Comparison of ENCODE assay signal across 9 cellular contexts in genomic region chr2:240818543-240819403, GRCh38. TPM values are rescaled to one million over a fixed set of nuclear protein-coding genes. Genes with fewer than 3 reads are reported as not detected.
DNase-seq lines count a peak whose midpoint lies in the region; FAIRE-seq and TF ChIP-seq lines count a peak whose summit lies in the region.
"Had no signal": no experiment of that assay in that cellular context is flagged by ENCODE, and none has a peak within 500 bp of the region (broad histone marks: within the 10 kb centered on the region; RNA-seq: fewer than 3 reads in every experiment).

No MANE protein-coding gene starts in this region.

- H3K36me3 ChIP-seq in endothelial cell of umbilical vein (ENCODE audit: control insufficient read depth in 2 of 2, extremely low read depth in 1 of 2, insufficient read depth in 2 of 2, low read length in 2 of 2): no peaks in the 10 kb centered on the region
- H3K36me3 ChIP-seq in neuronal stem cell (replicated peaks in 1 of 2; ENCODE audit: control insufficient read depth in 2 of 2, insufficient read depth in 2 of 2, low read length in 2 of 2): peaks cover 0 to 9% of the 10 kb centered on the region in 2 donors
- no peaks in the 10 kb centered on the region for H3K36me3 ChIP-seq in uterus

- H3K23ac ChIP-seq in neuronal stem cell (ENCODE audit: low read depth, low read length, poor library complexity): peak overlapping the region; percentile 8

- CTCF ChIA-PET in endothelial cell of umbilical vein (lab: Charles Lee): interaction anchor here (0.7 kb wide), 1 partner anchor 305 kb away, joined by 3 read pairs; no protein-coding TSS in a partner anchor

- H2AK5ac ChIP-seq in neuronal stem cell (ENCODE audit: low read depth, low read length): peak overlapping the region; percentile 91

- H3K79me2 ChIP-seq in endothelial cell of umbilical vein (ENCODE audit: control insufficient read depth, insufficient read depth, low read length): no peaks in the 10 kb centered on the region

- peak overlapping the region; percentile 56 for H4K91ac ChIP-seq in neuronal stem cell (ENCODE audit: low read depth, low read length, poor library complexity)

- H3K4me1 ChIP-seq in endothelial cell of umbilical vein (ENCODE audit: control insufficient read depth, extremely low read depth, insufficient read depth, low read length) (no peaks in the 10 kb centered on the region), neuronal stem cell (ENCODE audit: control insufficient read depth in 2 of 2, insufficient read depth in 1 of 2, low read depth in 1 of 2, low read length in 2 of 2) (peaks cover 8% of the 10 kb centered on the region in 2 donors), uterus (peaks cover 0 to 19% of the 10 kb centered on the region in 2 donors)
- H3K4me1 ChIP-seq: foreskin keratinocyte had no signal

- H2BK120ac ChIP-seq in neuronal stem cell (ENCODE audit: low read depth, low read length): peak overlapping the region; percentile 14

- H3K9ac ChIP-seq in endothelial cell of umbilical vein (replicated peaks; ENCODE audit: extremely low read depth, insufficient read depth, low read length) (no peak overlapping the region), neuronal stem cell (ENCODE audit: low read depth, low read length, poor library complexity) (peak overlapping the region; percentile 89)

- WGBS in neuronal stem cell (ENCODE audit: extremely low coverage in 2 of 2, insufficient read length in 2 of 2, insufficient replicate concordance in 1 of 2), 2 donors: no CpG with 5 or more reads among the region's 71 CpGs

- no peaks in the 10 kb centered on the region for H3K9me1 ChIP-seq in endothelial cell of umbilical vein (replicated peaks; ENCODE audit: control insufficient read depth, extremely low read depth, insufficient read depth, low read length)

- DNase-seq in COLO668 (lab: John Stamatoyannopoulos, UW; ENCODE audit: unreplicated experiment): peak; percentile 80
- DNase-seq in NCI-H2196 (lab: John Stamatoyannopoulos, UW; ENCODE audit: unreplicated experiment): peak; percentile 61
- no peak for DNase-seq in endothelial cell of umbilical vein (ENCODE audit: low read depth, low spot score)
- peak; percentile 44 for DNase-seq in neuronal stem cell (ENCODE audit: low spot score)
- no peak for DNase-seq in cortex of kidney (lab: John Stamatoyannopoulos, UW)
- DNase-seq in activated CD4-positive, alpha-beta T cell treated with anti-CD3 and anti-CD28 coated beads, Interleukin-2, amount 50 U/mL, for 1 hour: no peak
- DNase-seq in NCI-H1048 (lab: John Stamatoyannopoulos, UW): no peak
- no peak for DNase-seq in uterus
- DNase-seq: foreskin keratinocyte had no signal

- H3K27me3 ChIP-seq in endothelial cell of umbilical vein (ENCODE audit: control insufficient read depth in 2 of 2, insufficient read depth in 2 of 2, low read length in 2 of 2) (peaks cover 36 to 47% of the 10 kb centered on the region in 2 experiments), neuronal stem cell (ENCODE audit: control insufficient read depth in 3 of 3, insufficient read depth in 3 of 3, low read depth in 1 of 3, low read length in 3 of 3) (peaks cover 0 to 17% (median 3%) of the 10 kb centered on the region in 3 experiments), uterus (peaks cover 11 to 15% of the 10 kb centered on the region in 2 donors)

- H3K27ac ChIP-seq in endothelial cell of umbilical vein (ENCODE audit: insufficient read depth, low read depth, low read length) (no peak overlapping the region), neuronal stem cell (replicated peaks; ENCODE audit: low read length) (no peak overlapping the region), uterus (no peak overlapping the region)
- H3K27ac ChIP-seq: foreskin keratinocyte had no signal

- H3K4ac ChIP-seq in neuronal stem cell (ENCODE audit: low read length): no peak overlapping the region

- peak overlapping the region; percentile 40 for H2BK15ac ChIP-seq in neuronal stem cell (ENCODE audit: low read length)

- no peak overlapping the region for H3K4me2 ChIP-seq in endothelial cell of umbilical vein (ENCODE audit: insufficient read depth, low read length)
- H3K4me2 ChIP-seq in neuronal stem cell (ENCODE audit: insufficient read depth, low read length, poor library complexity, severe bottlenecking): peak overlapping the region; percentile 94

- intact Hi-C loops in endothelial cell of umbilical vein (cut with micrococcal nuclease) (no loop called here), uterus (cut with DNase I; ENCODE audit: low total_unique reads) (no loop called here)

- no peak overlapping the region for H2BK5ac ChIP-seq in neuronal stem cell (ENCODE audit: low read length)

- no peak for TF ChIP-seq CTCF in endothelial cell of umbilical vein (IDR thresholded peaks at IDR 0.05; ENCODE audit: extremely low read depth in 1 of 2, insufficient read depth in 1 of 2, low read depth in 1 of 2, low read length in 2 of 2)
- no peak for TF ChIP-seq CTCF in uterus (IDR thresholded peaks at IDR 0.05)

- H3K4me3 ChIP-seq in endothelial cell of umbilical vein (replicated peaks in 1 of 3; ENCODE audit: insufficient read depth in 1 of 3, low read depth in 1 of 3, low read length in 3 of 3) (no peak overlapping the region), neuronal stem cell (ENCODE audit: low read length in 2 of 2) (peak overlapping the region; percentile 76 to 95), uterus (no peak overlapping the region)

- H3K9me3 ChIP-seq in endothelial cell of umbilical vein (replicated peaks; ENCODE audit: control insufficient read depth, insufficient read depth, low read length) (no peaks in the 10 kb centered on the region), neuronal stem cell (replicated peaks in 1 of 2; ENCODE audit: control insufficient read depth in 2 of 2, insufficient read depth in 1 of 2, low read depth in 1 of 2, low read length in 2 of 2) (peaks cover 10 to 19% of the 10 kb centered on the region in 2 donors), uterus (no peaks in the 10 kb centered on the region)

- peak overlapping the region; percentile 97 for H3K18ac ChIP-seq in neuronal stem cell (ENCODE audit: low read length)

- H2BK12ac ChIP-seq in neuronal stem cell (ENCODE audit: low read length): peak overlapping the region; percentile 47

- dilution Hi-C loops in endothelial cell of umbilical vein (cut with MboI; ENCODE audit: extremely low pct_ligation_motif_present, low sequenced_read_pairs): no loop called here

- POLR2A ChIA-PET in endothelial cell of umbilical vein (lab: Charles Lee): no interaction called here

- H3K14ac ChIP-seq in neuronal stem cell (ENCODE audit: low read length): peak overlapping the region; percentile 65

- H2AFZ ChIP-seq in endothelial cell of umbilical vein (ENCODE audit: low read depth, low read length) (no peak overlapping the region), neuronal stem cell (ENCODE audit: low read length) (peak overlapping the region; percentile 97)

- no peaks in the 10 kb centered on the region for H4K20me1 ChIP-seq in endothelial cell of umbilical vein (replicated peaks; ENCODE audit: control insufficient read depth, extremely low read depth, insufficient read depth, low read length)

- no peak for FAIRE-seq in endothelial cell of umbilical vein (lab: Jason Lieb, UNC)

- TF ChIP-seq POLR2A in endothelial cell of umbilical vein (IDR thresholded peaks at IDR 0.05; ENCODE audit: low read depth, low read length) (no peak), uterus (IDR thresholded peaks at IDR 0.05) (no peak)

- H4K8ac ChIP-seq in neuronal stem cell (ENCODE audit: low read depth, low read length): no peak overlapping the region

- peaks cover 32% of the 10 kb centered on the region for H3K79me1 ChIP-seq in neuronal stem cell (ENCODE audit: low read depth, low read length)

- no TSS peak for BruUV-seq in endothelial cell of umbilical vein (replicated peaks; lab: Mats Ljungman, UMichigan)

TF ChIP-seq in endothelial cell of umbilical vein, 7 proteins besides CTCF, POLR2A, EP300 and RAD21:
- TF ChIP-seq EZH2 (IDR thresholded peaks at IDR 0.05; ENCODE audit: borderline replicate concordance, low read depth, low read length, severe bottlenecking) (peak; percentile 56), MYC (IDR thresholded peaks at IDR 0.05; ENCODE audit: low read depth, low read length) (no peak)

RNA-seq across cellular contexts. Expression of gene KIF1A, which starts 1.2 kb away (rescaled TPM):
- 0.64 TPM in 1 of 2 replicates, not detected in the other for total RNA-seq in endothelial cell of umbilical vein
- 0.02 and 0.11 TPM in 2 replicates for polyA plus RNA-seq in endothelial cell of umbilical vein
- polyA plus RNA-seq in endothelial cell of umbilical vein (2011; cell fraction: cytosol; rRNA removed): 0.03 and 0.11 TPM in 2 replicates
- polyA plus RNA-seq in endothelial cell of umbilical vein (2011; cell fraction: nucleus; rRNA removed): 0.21 and 0.35 TPM in 2 replicates
- 0.08 and 0.22 TPM in 2 replicates for polyA plus RNA-seq in endothelial cell of umbilical vein (2012)
- not detected in 2 replicates for polyA minus RNA-seq in endothelial cell of umbilical vein
- polyA minus RNA-seq in endothelial cell of umbilical vein (2011; cell fraction: cytosol; rRNA and poly(A)+ RNA removed): not detected
- not detected in 2 replicates for polyA minus RNA-seq in endothelial cell of umbilical vein (2011; cell fraction: nucleus; rRNA and poly(A)+ RNA removed)
- polyA plus RNA-seq in neuronal stem cell (2013, experiment 1 of 2): 32.5 TPM
- 33.9 TPM for polyA plus RNA-seq in neuronal stem cell (2013, experiment 2 of 2)
- 10 to 100 TPM in 1 of 4 donors, under 1 TPM in 1, not detected in 2; 0.37 to 12.9 TPM for total RNA-seq in uterus
- total RNA-seq: foreskin keratinocyte had no signal
- polyA plus RNA-seq: foreskin keratinocyte had no signal

RNA-seq across cellular contexts. Expression of gene AGXT, which starts 49.9 kb away (rescaled TPM):
- total RNA-seq in endothelial cell of umbilical vein: not detected in 2 replicates
- not detected in 2 replicates for polyA plus RNA-seq in endothelial cell of umbilical vein
- not detected in 2 replicates for polyA plus RNA-seq in endothelial cell of umbilical vein (2011; cell fraction: cytosol; rRNA removed)
- not detected in 2 replicates for polyA plus RNA-seq in endothelial cell of umbilical vein (2011; cell fraction: nucleus; rRNA removed)
- not detected in 2 replicates for polyA plus RNA-seq in endothelial cell of umbilical vein (2012)
- not detected in 2 replicates for polyA minus RNA-seq in endothelial cell of umbilical vein
- not detected for polyA minus RNA-seq in endothelial cell of umbilical vein (2011; cell fraction: cytosol; rRNA and poly(A)+ RNA removed)
- polyA minus RNA-seq in endothelial cell of umbilical vein (2011; cell fraction: nucleus; rRNA and poly(A)+ RNA removed): not detected in 2 replicates
- not detected for polyA plus RNA-seq in neuronal stem cell (2013, experiment 1 of 2)
- not detected for polyA plus RNA-seq in neuronal stem cell (2013, experiment 2 of 2)
- total RNA-seq in uterus: not detected
- total RNA-seq: foreskin keratinocyte had no signal
- polyA plus RNA-seq: foreskin keratinocyte had no signal

Comparison
In these comparisons a context has a peak if more than half of its experiments do, and no peak if none do; other contexts are left out.
1. DNase-seq: peak in COLO668 (single experiment), NCI-H2196 (single experiment) and neuronal stem cell (single experiment); none in endothelial cell of umbilical vein (single experiment), cortex of kidney (single experiment), activated CD4-positive, alpha-beta T cell treated with anti-CD3 and anti-CD28 coated beads, Interleukin-2, amount 50 U/mL, for 1 hour (single experiment), NCI-H1048 (single experiment) and uterus (0 of 2).
2. H3K4me3 ChIP-seq: peak in neuronal stem cell (2 of 2); none in endothelial cell of umbilical vein (0 of 3) and uterus (0 of 2).